In the genomic region with DNA sequence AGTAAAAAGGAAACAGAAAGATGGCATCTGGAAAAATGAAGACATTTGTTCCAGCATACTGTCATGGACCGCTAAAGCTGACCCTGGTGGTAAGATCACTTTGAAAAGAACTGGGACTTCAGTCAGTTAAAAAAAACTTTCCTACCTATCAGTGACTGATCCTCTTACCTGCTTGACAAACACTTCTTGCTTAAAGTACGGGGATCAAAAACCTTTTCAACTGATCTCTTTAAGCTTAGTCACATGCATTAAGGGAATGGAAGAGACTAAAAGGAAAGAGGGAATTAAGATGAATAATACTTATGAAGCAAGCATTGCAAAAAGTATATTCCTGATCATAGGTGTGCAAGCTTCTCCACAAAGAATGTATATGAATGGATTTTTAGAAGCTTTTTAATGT, we compare ENCODE assay signal across 30 cellular contexts.
"Had no signal": no experiment of that assay in that cellular context is flagged by ENCODE, and none has a peak within 500 bp of the region (broad histone marks: within the 10 kb centered on the region; RNA-seq: fewer than 3 reads in every experiment).

No MANE protein-coding gene starts in this region.

- H3K9me3 ChIP-seq: adrenal gland had no signal

- H3K27me3 ChIP-seq: adrenal gland, ascending aorta, body of pancreas, brain microvascular endothelial cell, breast epithelium, cardiac muscle cell had no signal

- H3K27ac ChIP-seq: adrenal gland, ascending aorta, body of pancreas, brain microvascular endothelial cell, breast epithelium, cardiac muscle cell had no signal

- ATAC-seq: activated naive CD4-positive, alpha-beta T cell treated with anti-CD3 and anti-CD28 coated beads, Interleukin-2, amount 50 U/mL, for 72 hours; activated naive CD8-positive, alpha-beta T cell treated with anti-CD3 and anti-CD28 coated beads, Interleukin-2, amount 50 U/mL, for 24 hours; activated T-cell treated with anti-CD3 and anti-CD28 coated beads, Interleukin-2, amount 50 U/mL, for 4 hours; activated T-cell treated with anti-CD3 and anti-CD28 coated beads, Interleukin-2, amount 50 U/mL, for 72 hours; activated T-helper 17 cell treated with anti-CD3 and anti-CD28 coated beads, Interleukin-2, amount 50 U/mL, for 72 hours; body of pancreas had no signal

- H3K4me3 ChIP-seq: adrenal gland, ascending aorta, body of pancreas, breast epithelium, cardiac muscle cell had no signal

- DNase-seq: activated effector memory CD4-positive, alpha-beta T cell treated with anti-CD3 and anti-CD28 coated beads, Interleukin-2, amount 50 U/mL, for 16 hours; activated effector memory CD4-positive, alpha-beta T cell treated with Interleukin-2 at 50 U/mL for 16 hours; activated gamma-delta T cell; activated gamma-delta T cell treated with Interleukin-2 at 50 U/mL for 16 hours; activated naive CD4-positive, alpha-beta T cell; activated naive CD4-positive, alpha-beta T cell treated with anti-CD3 and anti-CD28 coated beads for 36 hours; activated naive CD4-positive, alpha-beta T cell treated with anti-CD3 and anti-CD28 coated beads, Interleukin-2, amount 10 ng/mL, durations not matched to agents 7 days and 5 days; activated naive CD4-positive, alpha-beta T cell treated with anti-CD3 and anti-CD28 coated beads, Interleukin-2, amount 50 U/mL, for 16 hours; activated naive CD4-positive, alpha-beta T cell treated with Interleukin-2 at 50 U/mL for 16 hours; activated naive CD8-positive, alpha-beta T cell treated with anti-CD3 and anti-CD28 coated beads for 36 hours; activated naive CD8-positive, alpha-beta T cell treated with anti-CD3 and anti-CD28 coated beads, Interleukin-2, amount 10 ng/mL, durations not matched to agents 7 days and 5 days; activated naive CD8-positive, alpha-beta T cell treated with anti-CD3 and anti-CD28 coated beads, Interleukin-2, amount 50 U/mL, for 24 hours; activated T-cell treated with anti-CD3 and anti-CD28 coated beads, Interleukin-2, amount 50 U/mL, for 1 hour; activated T-cell treated with anti-CD3 and anti-CD28 coated beads, Interleukin-2, amount 50 U/mL, for 24 hours; activated T-cell treated with anti-CD3 and anti-CD28 coated beads, Interleukin-2, amount 50 U/mL, for 4 hours; activated T-cell treated with anti-CD3 and anti-CD28 coated beads, Interleukin-2, amount 50 U/mL, for 48 hours; activated T-cell treated with anti-CD3 and anti-CD28 coated beads, Interleukin-2, amount 50 U/mL, for 72 hours; amniotic stem cell; aorta; body of pancreas; brain microvascular endothelial cell; caudate nucleus; central memory CD4-positive, alpha-beta T cell; cerebellar nuclear complex had no signal

- H3K4me1 ChIP-seq: adrenal gland, ascending aorta, body of pancreas, breast epithelium had no signal

- H3K36me3 ChIP-seq: adrenal gland, ascending aorta, brain microvascular endothelial cell, breast epithelium, cardiac muscle cell had no signal
